ENCODE assay signal across 1 cellular context in genomic region chr19:1275260-1275975, GRCh38.
TF ChIP-seq lines count a peak whose summit lies in the region.

FAM174C (plus strand) TSS chr19:1275530; CDS start chr19:1275550, 20 bp downstream.

TF ChIP-seq in K562, 482 proteins besides CTCF, POLR2A, EP300 and RAD21 (continued from another document and continues in another):
- TF ChIP-seq, protein P1, sequence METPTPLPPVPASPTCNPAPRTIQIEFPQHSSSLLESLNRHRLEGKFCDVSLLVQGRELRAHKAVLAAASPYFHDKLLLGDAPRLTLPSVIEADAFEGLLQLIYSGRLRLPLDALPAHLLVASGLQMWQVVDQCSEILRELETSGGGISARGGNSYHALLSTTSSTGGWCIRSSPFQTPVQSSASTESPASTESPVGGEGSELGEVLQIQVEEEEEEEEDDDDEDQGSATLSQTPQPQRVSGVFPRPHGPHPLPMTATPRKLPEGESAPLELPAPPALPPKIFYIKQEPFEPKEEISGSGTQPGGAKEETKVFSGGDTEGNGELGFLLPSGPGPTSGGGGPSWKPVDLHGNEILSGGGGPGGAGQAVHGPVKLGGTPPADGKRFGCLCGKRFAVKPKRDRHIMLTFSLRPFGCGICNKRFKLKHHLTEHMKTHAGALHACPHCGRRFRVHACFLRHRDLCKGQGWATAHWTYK (CRISPR knock-in tag; IDR thresholded peaks at IDR 0.05), result no peak; the same call in 1 of the 2 replicates
- no peak for TF ChIP-seq ZNF780A (CRISPR knock-in tag; IDR thresholded peaks at IDR 0.05)
- no peak for TF ChIP-seq ZNF785 (CRISPR knock-in tag; IDR thresholded peaks at IDR 0.05)
- TF ChIP-seq KAT8 (IDR thresholded peaks at IDR 0.05; ENCODE audit: low read depth), result no peak
- TF ChIP-seq, protein P2, sequence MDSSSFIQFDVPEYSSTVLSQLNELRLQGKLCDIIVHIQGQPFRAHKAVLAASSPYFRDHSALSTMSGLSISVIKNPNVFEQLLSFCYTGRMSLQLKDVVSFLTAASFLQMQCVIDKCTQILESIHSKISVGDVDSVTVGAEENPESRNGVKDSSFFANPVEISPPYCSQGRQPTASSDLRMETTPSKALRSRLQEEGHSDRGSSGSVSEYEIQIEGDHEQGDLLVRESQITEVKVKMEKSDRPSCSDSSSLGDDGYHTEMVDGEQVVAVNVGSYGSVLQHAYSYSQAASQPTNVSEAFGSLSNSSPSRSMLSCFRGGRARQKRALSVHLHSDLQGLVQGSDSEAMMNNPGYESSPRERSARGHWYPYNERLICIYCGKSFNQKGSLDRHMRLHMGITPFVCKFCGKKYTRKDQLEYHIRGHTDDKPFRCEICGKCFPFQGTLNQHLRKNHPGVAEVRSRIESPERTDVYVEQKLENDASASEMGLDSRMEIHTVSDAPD (CRISPR knock-in tag; IDR thresholded peaks at IDR 0.05), result no peak
- TF ChIP-seq TAF15 (IDR thresholded peaks at IDR 0.05; ENCODE audit: low read depth, low read length), result no peak
- no peak for TF ChIP-seq ATF2 (CRISPR knock-in tag; IDR thresholded peaks at IDR 0.05)
- TF ChIP-seq ZNF584 (CRISPR knock-in tag; IDR thresholded peaks at IDR 0.05; ENCODE audit: low read depth), result no peak
- TF ChIP-seq, protein P3, sequence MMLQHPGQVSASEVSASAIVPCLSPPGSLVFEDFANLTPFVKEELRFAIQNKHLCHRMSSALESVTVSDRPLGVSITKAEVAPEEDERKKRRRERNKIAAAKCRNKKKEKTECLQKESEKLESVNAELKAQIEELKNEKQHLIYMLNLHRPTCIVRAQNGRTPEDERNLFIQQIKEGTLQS (IDR thresholded peaks at IDR 0.05), result peak; percentile 40; the same call in 1 of the 2 replicates
- TF ChIP-seq, protein P3 (CRISPR knock-in tag; conservative IDR thresholded peaks at IDR 0.05), result no peak
- peak; percentile 64; the same call in 1 of the 2 replicates for TF ChIP-seq HSF4 (CRISPR knock-in tag; IDR thresholded peaks at IDR 0.05; ENCODE audit: borderline replicate concordance)
- TF ChIP-seq KAT2B (IDR thresholded peaks at IDR 0.05; ENCODE audit: low read depth, low read length), result no peak
- TF ChIP-seq SRF (CRISPR knock-in tag; IDR thresholded peaks at IDR 0.05), result no peak
- no peak for TF ChIP-seq ZNF140 (CRISPR knock-in tag; IDR thresholded peaks at IDR 0.05)
- TF ChIP-seq, protein P4, sequence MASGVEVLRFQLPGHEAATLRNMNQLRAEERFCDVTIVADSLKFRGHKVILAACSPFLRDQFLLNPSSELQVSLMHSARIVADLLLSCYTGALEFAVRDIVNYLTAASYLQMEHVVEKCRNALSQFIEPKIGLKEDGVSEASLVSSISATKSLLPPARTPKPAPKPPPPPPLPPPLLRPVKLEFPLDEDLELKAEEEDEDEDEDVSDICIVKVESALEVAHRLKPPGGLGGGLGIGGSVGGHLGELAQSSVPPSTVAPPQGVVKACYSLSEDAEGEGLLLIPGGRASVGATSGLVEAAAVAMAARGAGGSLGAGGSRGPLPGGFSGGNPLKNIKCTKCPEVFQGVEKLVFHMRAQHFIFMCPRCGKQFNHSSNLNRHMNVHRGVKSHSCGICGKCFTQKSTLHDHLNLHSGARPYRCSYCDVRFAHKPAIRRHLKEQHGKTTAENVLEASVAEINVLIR (CRISPR knock-in tag; IDR thresholded peaks at IDR 0.05), result peak; percentile 89
- TF ChIP-seq GATA2 (CRISPR knock-in tag; IDR thresholded peaks at IDR 0.05), result no peak
- TF ChIP-seq CTBP1 (IDR thresholded peaks at IDR 0.05; ENCODE audit: borderline replicate concordance), result peak; percentile 95
- TF ChIP-seq E2F6 (IDR thresholded peaks at IDR 0.05; ENCODE audit: borderline replicate concordance in 1 of 2, extremely low read depth in 1 of 2, insufficient read depth in 1 of 2, insufficient read length in 1 of 2, low read depth in 1 of 2, low read length in 1 of 2, poor library complexity in 1 of 2, severe bottlenecking in 1 of 2), result peak; percentile 71 to 73
- no peak for TF ChIP-seq HMG20A (CRISPR knock-in tag; conservative IDR thresholded peaks at IDR 0.05)
- TF ChIP-seq IFI16 (CRISPR knock-in tag; IDR thresholded peaks at IDR 0.05), result no peak
- TF ChIP-seq EWSR1 (IDR thresholded peaks at IDR 0.05; ENCODE audit: borderline replicate concordance, low read depth, partially characterized antibody), result no peak
- TF ChIP-seq HCFC1 (IDR thresholded peaks at IDR 0.05; ENCODE audit: low read depth, low read length), result peak; percentile 56
- TF ChIP-seq ZNF232 (CRISPR knock-in tag; IDR thresholded peaks at IDR 0.05), result no peak
- TF ChIP-seq SAFB (IDR thresholded peaks at IDR 0.05; ENCODE audit: borderline replicate concordance, low read depth, low read length), result 0 out of 2 replicates have a peak, but pooled peaks have one; percentile 40
- TF ChIP-seq, protein P5, sequence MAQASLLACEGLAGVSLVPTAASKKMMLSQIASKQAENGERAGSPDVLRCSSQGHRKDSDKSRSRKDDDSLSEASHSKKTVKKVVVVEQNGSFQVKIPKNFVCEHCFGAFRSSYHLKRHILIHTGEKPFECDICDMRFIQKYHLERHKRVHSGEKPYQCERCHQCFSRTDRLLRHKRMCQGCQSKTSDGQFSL (CRISPR knock-in tag; IDR thresholded peaks at IDR 0.05), result no peak
- TF ChIP-seq, protein P5 (tag; IDR thresholded peaks at IDR 0.05), result no peak
- TF ChIP-seq ZNF41 (CRISPR knock-in tag; conservative IDR thresholded peaks at IDR 0.05), result 0 out of 2 replicates have a peak, but pooled peaks have one; percentile 2
- no peak for TF ChIP-seq HDAC3 (IDR thresholded peaks at IDR 0.05; ENCODE audit: borderline replicate concordance, partially characterized antibody)
- 0 out of 2 replicates have a peak, but pooled peaks have one; percentile 38 for TF ChIP-seq KDM2B (CRISPR knock-in tag; IDR thresholded peaks at IDR 0.05)
- peak; percentile 89 for TF ChIP-seq KDM5B (IDR thresholded peaks at IDR 0.05; ENCODE audit: insufficient replicate concordance, low read depth, low read length)
- peak; percentile 81 for TF ChIP-seq POLR2AphosphoS5 (IDR thresholded peaks at IDR 0.05; ENCODE audit: control insufficient read depth, insufficient read depth, low read depth, low read length)
- TF ChIP-seq TARDBP (IDR thresholded peaks at IDR 0.05), result 0 out of 2 replicates have a peak, but pooled peaks have one; percentile 47
- TF ChIP-seq ZNF347 (CRISPR knock-in tag; IDR thresholded peaks at IDR 0.05; ENCODE audit: low read depth), result no peak
- TF ChIP-seq GABPA (tag; conservative IDR thresholded peaks at IDR 0.05; ENCODE audit: low read depth), result peak; percentile 91
- no peak for TF ChIP-seq POU5F1 (IDR thresholded peaks at IDR 0.05; ENCODE audit: borderline replicate concordance, low read depth, low read length, partially characterized antibody)
- peak; percentile 47; the same call in 1 of the 2 replicates for TF ChIP-seq FOSL1 (tag; conservative IDR thresholded peaks at IDR 0.05)
- no peak for TF ChIP-seq ADNP (tag; IDR thresholded peaks at IDR 0.05)
- TF ChIP-seq ZNF699 (CRISPR knock-in tag; IDR thresholded peaks at IDR 0.05; ENCODE audit: insufficient replicate concordance), result no peak
- no peak for TF ChIP-seq DIDO1 (tag; IDR thresholded peaks at IDR 0.05; ENCODE audit: low read depth)
- peak; percentile 49 for TF ChIP-seq CTCFL (IDR thresholded peaks at IDR 0.05; ENCODE audit: borderline replicate concordance, insufficient read depth, low read depth, low read length, poor library complexity, severe bottlenecking)
- no peak for TF ChIP-seq NCOR1 (IDR thresholded peaks at IDR 0.05)
- no peak for TF ChIP-seq NBN (IDR thresholded peaks at IDR 0.05; ENCODE audit: low read depth)
- peak; percentile 48; the same call in 1 of the 2 replicates for TF ChIP-seq ZNF24 (IDR thresholded peaks at IDR 0.05)
- no peak for TF ChIP-seq FOXP4 (CRISPR knock-in tag; IDR thresholded peaks at IDR 0.05; ENCODE audit: borderline replicate concordance)
- 0 out of 2 replicates have a peak, but pooled peaks have one; percentile 17 for TF ChIP-seq TGIF2 (CRISPR knock-in tag; IDR thresholded peaks at IDR 0.05)
- no peak for TF ChIP-seq DMBX1 (CRISPR knock-in tag; IDR thresholded peaks at IDR 0.05; ENCODE audit: borderline replicate concordance)
- peak; percentile 52; the same call in 1 of the 2 replicates for TF ChIP-seq ZNF655 (CRISPR knock-in tag; IDR thresholded peaks at IDR 0.05)
- TF ChIP-seq XRCC3 (IDR thresholded peaks at IDR 0.05), result no peak
- peak; percentile 97 for TF ChIP-seq MAX (CRISPR knock-in tag; IDR thresholded peaks at IDR 0.05)
- peak; percentile 86 for TF ChIP-seq L3MBTL2 (IDR thresholded peaks at IDR 0.05)
- TF ChIP-seq BHLHE40 (IDR thresholded peaks at IDR 0.05; ENCODE audit: low read length), result peak; percentile 95
- TF ChIP-seq SMAD3 (CRISPR knock-in tag; conservative IDR thresholded peaks at IDR 0.05), result no peak
- TF ChIP-seq ZNF583 (CRISPR knock-in tag; IDR thresholded peaks at IDR 0.05), result peak; percentile 30; the same call in 1 of the 2 replicates
- TF ChIP-seq POLR3G (IDR thresholded peaks at IDR 0.05; ENCODE audit: extremely low read depth, insufficient read length, insufficient replicate concordance), result no peak
- peak; percentile 57 for TF ChIP-seq TBP (optimal IDR thresholded peaks at IDR 0.05; ENCODE audit: low read depth, low read length)
- no peak for TF ChIP-seq BRD9 (IDR thresholded peaks at IDR 0.05; ENCODE audit: low read depth, partially characterized antibody)
- peak; percentile 80 for TF ChIP-seq SP1 (CRISPR knock-in tag; IDR thresholded peaks at IDR 0.05)
- 0 out of 2 replicates have a peak, but pooled peaks have one; percentile 48 for TF ChIP-seq CBX1 (IDR thresholded peaks at IDR 0.05; ENCODE audit: low read depth)
- TF ChIP-seq FOXJ3 (CRISPR knock-in tag; IDR thresholded peaks at IDR 0.05), result no peak
- no peak for TF ChIP-seq PCBP2 (IDR thresholded peaks at IDR 0.05; ENCODE audit: low read depth, low read length, poor library complexity, severe bottlenecking)
